Comparison of ENCODE assay signal across 8 cellular contexts in the genomic region with DNA sequence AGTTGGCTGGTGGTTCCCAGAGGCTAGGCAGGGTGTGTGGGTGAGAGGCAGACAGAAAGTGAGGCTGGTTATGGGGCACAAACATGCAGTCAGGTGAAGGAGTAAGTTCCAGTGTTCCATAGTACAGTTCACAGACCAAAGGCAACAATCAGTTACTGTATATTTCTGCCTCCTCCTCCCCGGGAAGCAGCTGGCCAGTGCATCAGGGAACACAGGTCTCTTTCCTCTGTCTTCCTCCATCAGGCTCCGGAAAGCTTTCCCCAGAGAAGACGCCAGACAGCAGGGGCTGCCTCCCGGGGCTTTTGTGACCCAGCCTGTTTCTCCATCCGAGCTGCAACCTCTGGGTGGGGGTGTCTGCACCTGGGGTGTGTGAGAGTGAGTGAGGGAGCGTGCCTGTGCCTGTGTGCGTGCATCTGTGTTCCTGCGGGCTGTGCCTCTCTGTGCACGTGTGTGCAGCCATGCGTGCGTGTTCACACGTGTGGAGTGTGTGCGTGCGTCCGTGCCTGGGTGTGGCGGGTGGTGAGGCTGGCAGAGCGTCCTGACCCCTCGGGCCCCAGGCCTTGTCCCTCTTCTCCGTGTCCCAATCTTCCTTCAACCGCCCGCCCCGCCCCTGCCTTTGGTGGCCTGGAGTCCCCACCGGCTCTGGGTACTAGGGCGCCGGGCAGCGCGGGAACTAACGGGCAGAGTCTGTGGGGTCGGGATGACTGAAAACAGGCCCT.
DNase-seq lines count a peak whose midpoint lies in the region; ATAC-seq, FAIRE-seq and TF ChIP-seq lines count a peak whose summit lies in the region.
"Not testable (repeated sequence)": the region's sequence is repeated elsewhere in the genome, so short reads cannot be mapped to it uniquely, and the experiment has no call there.

No MANE protein-coding gene starts in this region.

- FAIRE-seq in endothelial cell of umbilical vein (lab: Jason Lieb, UNC) = peak; percentile 56

- H3K4me2 ChIP-seq in endothelial cell of umbilical vein (ENCODE audit: insufficient read depth, low read length) = not testable (repeated sequence)

- H3K4me1 ChIP-seq in CD4-positive, alpha-beta memory T cell (ENCODE audit: insufficient read depth, low read length); endothelial cell of umbilical vein (ENCODE audit: control insufficient read depth, extremely low read depth, insufficient read depth, low read length); mucosa of descending colon (ENCODE audit: low read depth): not testable (repeated sequence)

- not testable (repeated sequence) for H3K9me3 Mint-ChIP-seq in CD4-positive, alpha-beta memory T cell; activated T-cell treated with anti-CD3 and anti-CD28 coated beads, Interleukin-2, amount 50 U/mL, for 4 hours

- not testable (repeated sequence) for H3K79me2 ChIP-seq in endothelial cell of umbilical vein (ENCODE audit: control insufficient read depth, insufficient read depth, low read length)

- H3K27ac Mint-ChIP-seq in CD4-positive, alpha-beta memory T cell = not testable (repeated sequence)

- H3K4me3 Mint-ChIP-seq in CD4-positive, alpha-beta memory T cell = peak overlapping the region in 6 of 8 donors; percentile 46 to 70 (median 62)
- H3K4me3 Mint-ChIP-seq in activated T-cell treated with anti-CD3 and anti-CD28 coated beads, Interleukin-2, amount 50 U/mL, for 4 hours = peak overlapping the region; percentile 55

- not testable (repeated sequence) for H3K36me3 Mint-ChIP-seq in CD4-positive, alpha-beta memory T cell; activated T-cell treated with anti-CD3 and anti-CD28 coated beads, Interleukin-2, amount 50 U/mL, for 4 hours (ENCODE audit: insufficient read depth)

- not testable (repeated sequence) for TF ChIP-seq CTCF in endothelial cell of umbilical vein (IDR thresholded peaks at IDR 0.05; ENCODE audit: extremely low read depth in 1 of 2, insufficient read depth in 1 of 2, low read depth in 1 of 2, low read length in 2 of 2); mucosa of descending colon (IDR thresholded peaks at IDR 0.05)

- DNase-seq in CD4-positive, alpha-beta memory T cell = peak; percentile 44 to 54 (median 46)
- DNase-seq in NAMALWA (ENCODE audit: low spot score) (peak; percentile 67), mucosa of descending colon (peak in 1 of 3 donors; percentile 45)
- DNase-seq in activated T-cell treated with anti-CD3 and anti-CD28 coated beads, Interleukin-2, amount 50 U/mL, for 4 hours = peak; percentile 6
- not testable (repeated sequence) for DNase-seq in endothelial cell of umbilical vein (ENCODE audit: low read depth, low spot score)
- DNase-seq in stimulated activated CD8-positive, alpha-beta memory T cell treated with anti-CD3 and anti-CD28 coated beads, Interleukin-12 subunit alpha, Interleukin-12 subunit beta, amount 100 ng/mL, for 4 hours (ENCODE audit: low read depth) = peak; percentile 19

- H3K9me1 ChIP-seq in endothelial cell of umbilical vein (replicated peaks; ENCODE audit: control insufficient read depth, extremely low read depth, insufficient read depth, low read length) = not testable (repeated sequence)

- H3K9ac ChIP-seq in endothelial cell of umbilical vein (replicated peaks; ENCODE audit: extremely low read depth, insufficient read depth, low read length) = not testable (repeated sequence)

- POLR2A ChIA-PET in CD4-positive, alpha-beta memory T cell (lab: Charles Lee; ENCODE audit: partially characterized antibody); endothelial cell of umbilical vein (lab: Charles Lee): not testable (repeated sequence)

- H3K36me3 ChIP-seq in CD4-positive, alpha-beta memory T cell (ENCODE audit: insufficient read depth, low read length); endothelial cell of umbilical vein (ENCODE audit: control insufficient read depth in 2 of 2, extremely low read depth in 1 of 2, insufficient read depth in 2 of 2, low read length in 2 of 2); mucosa of descending colon (ENCODE audit: low read depth): not testable (repeated sequence)

- not testable (repeated sequence) for H2AFZ ChIP-seq in endothelial cell of umbilical vein (ENCODE audit: low read depth, low read length)

- not testable (repeated sequence) for H3K27ac ChIP-seq in CD4-positive, alpha-beta memory T cell (ENCODE audit: low read depth, low read length); endothelial cell of umbilical vein (ENCODE audit: insufficient read depth, low read depth, low read length)

- H3K27me3 ChIP-seq in CD4-positive, alpha-beta memory T cell (ENCODE audit: insufficient read depth, low read length); endothelial cell of umbilical vein (ENCODE audit: control insufficient read depth in 2 of 2, insufficient read depth in 2 of 2, low read length in 2 of 2): not testable (repeated sequence)

- not testable (repeated sequence) for H3K27me3 Mint-ChIP-seq in CD4-positive, alpha-beta memory T cell; activated T-cell treated with anti-CD3 and anti-CD28 coated beads, Interleukin-2, amount 50 U/mL, for 4 hours (ENCODE audit: low read depth)

- intact Hi-C loops in CD4-positive, alpha-beta memory T cell (cut with micrococcal nuclease); endothelial cell of umbilical vein (cut with micrococcal nuclease); mucosa of descending colon (cut with DNase I, micrococcal nuclease): not testable (repeated sequence)

- BruUV-seq in endothelial cell of umbilical vein (replicated peaks; lab: Mats Ljungman, UMichigan) = not testable (repeated sequence)

- ATAC-seq in GM19463 (IDR thresholded peaks at IDR 0.05; ENCODE audit: unreplicated experiment) = peak; percentile 40
- ATAC-seq in HG02973 (IDR thresholded peaks at IDR 0.05; ENCODE audit: unreplicated experiment) = peak; percentile 36
- ATAC-seq in activated T-cell treated with anti-CD3 and anti-CD28 coated beads, Interleukin-2, amount 50 U/mL, for 4 hours = peak; percentile 73 to 78
- ATAC-seq in mucosa of descending colon = peak; percentile 72

- not testable (repeated sequence) for H3K4me1 Mint-ChIP-seq in CD4-positive, alpha-beta memory T cell; activated T-cell treated with anti-CD3 and anti-CD28 coated beads, Interleukin-2, amount 50 U/mL, for 4 hours (ENCODE audit: low read depth)

- dilution Hi-C loops in endothelial cell of umbilical vein (cut with MboI; ENCODE audit: extremely low pct_ligation_motif_present, low sequenced_read_pairs) = not testable (repeated sequence)

- CTCF ChIA-PET in CD4-positive, alpha-beta memory T cell (lab: Charles Lee; ENCODE audit: partially characterized antibody) = not testable (repeated sequence)
- CTCF ChIA-PET in endothelial cell of umbilical vein (lab: Charles Lee) = interaction anchor here (0.9 kb wide), 1 partner anchor 66 kb away, joined by 4 read pairs; no protein-coding TSS in a partner anchor

- TF ChIP-seq POLR2A in endothelial cell of umbilical vein (IDR thresholded peaks at IDR 0.05; ENCODE audit: low read depth, low read length) = not testable (repeated sequence)

- H4K20me1 ChIP-seq in endothelial cell of umbilical vein (replicated peaks; ENCODE audit: control insufficient read depth, extremely low read depth, insufficient read depth, low read length) = not testable (repeated sequence)

- not testable (repeated sequence) for H3K4me3 ChIP-seq in CD4-positive, alpha-beta memory T cell (ENCODE audit: low read length in 2 of 2); mucosa of descending colon
- peak overlapping the region in 1 of 3 experiments; percentile 12 for H3K4me3 ChIP-seq in endothelial cell of umbilical vein (replicated peaks in 1 of 3; ENCODE audit: insufficient read depth in 1 of 3, low read depth in 1 of 3, low read length in 3 of 3)

- H3K9me3 ChIP-seq in CD4-positive, alpha-beta memory T cell (ENCODE audit: control insufficient read depth in 1 of 2, low read length in 2 of 2); endothelial cell of umbilical vein (replicated peaks; ENCODE audit: control insufficient read depth, insufficient read depth, low read length); mucosa of descending colon: not testable (repeated sequence)
